In genomic region chr2:182952741-182953450, GRCh38 we compare ENCODE assay signal across 24 cellular contexts.
DNase-seq lines count a peak whose midpoint lies in the region; ATAC-seq and TF ChIP-seq lines count a peak whose summit lies in the region.
"Had no signal": no experiment of that assay in that cellular context is flagged by ENCODE, and none has a peak within 500 bp of the region (broad histone marks: within the 10 kb centered on the region; RNA-seq: fewer than 3 reads in every experiment).

No MANE protein-coding gene starts in this region.

- no peaks in the 10 kb centered on the region for H3K9me3 ChIP-seq in endodermal cell (ENCODE audit: control insufficient read depth, low read length)
- no peaks in the 10 kb centered on the region for H3K9me3 ChIP-seq in transverse colon
- H3K9me3 ChIP-seq: Caco-2, SK-N-SH had no signal

- TF ChIP-seq POLR2A in transverse colon (IDR thresholded peaks at IDR 0.05): no peak

- H3K9ac ChIP-seq in endodermal cell (ENCODE audit: extremely low read depth, low read length, poor library complexity, severe bottlenecking): no peak overlapping the region
- H3K9ac ChIP-seq: SK-N-SH had no signal

- in situ Hi-C loops in astrocyte of the cerebellum (cut with HindIII; ENCODE audit: low sequenced_read_pairs): no loop called here
- in situ Hi-C loops in transverse colon (cut with MboI; ENCODE audit: low pct_ligation_motif_present in 1 of 4, low pct_unique_long_range_greater_than_20kb in 1 of 4, low sequenced_read_pairs in 3 of 4): loop anchor here in 1 of 4 donors (25.0 kb wide), 1 partner anchor 166 kb away; no protein-coding TSS in a partner anchor

- H3K36me3 ChIP-seq in endodermal cell (ENCODE audit: control insufficient read depth, insufficient read depth, low read length): peaks cover 74% of the 10 kb centered on the region
- peaks cover 0 to 36% (median 4%) of the 10 kb centered on the region in 4 donors for H3K36me3 ChIP-seq in transverse colon

- no peaks in the 10 kb centered on the region for H3K27me3 ChIP-seq in endodermal cell (ENCODE audit: control insufficient read depth, insufficient read depth, low read length, poor library complexity, severe bottlenecking)
- no peaks in the 10 kb centered on the region for H3K27me3 ChIP-seq in transverse colon

- peaks cover 46% of the 10 kb centered on the region for H3K36me3 Mint-ChIP-seq in endodermal cell (ENCODE audit: low read depth)
- H3K36me3 Mint-ChIP-seq: activated naive CD4-positive, alpha-beta T cell treated with anti-CD3 and anti-CD28 coated beads, Interleukin-2, amount 10 ng/mL, durations not matched to agents 7 days and 5 days; natural killer cell had no signal

- peaks cover 19% of the 10 kb centered on the region for H3K4me1 Mint-ChIP-seq in endodermal cell
- H3K4me1 Mint-ChIP-seq: B cell, natural killer cell had no signal

- no peaks in the 10 kb centered on the region for H3K9me3 Mint-ChIP-seq in endodermal cell
- H3K9me3 Mint-ChIP-seq: activated naive CD4-positive, alpha-beta T cell treated with anti-CD3 and anti-CD28 coated beads, Interleukin-2, amount 10 ng/mL, durations not matched to agents 7 days and 5 days; effector memory CD8-positive, alpha-beta T cell; natural killer cell had no signal

- no peak for TF ChIP-seq EP300 in transverse colon (IDR thresholded peaks at IDR 0.05; ENCODE audit: low read depth)

- H3K27ac Mint-ChIP-seq in endodermal cell: no peak overlapping the region
- H3K27ac Mint-ChIP-seq: activated naive CD4-positive, alpha-beta T cell treated with anti-CD3 and anti-CD28 coated beads, Interleukin-2, amount 10 ng/mL, durations not matched to agents 7 days and 5 days; B cell; natural killer cell had no signal

- TF ChIP-seq CTCF in AG09309 (IDR thresholded peaks at IDR 0.05; ENCODE audit: control insufficient read depth, insufficient read depth, low read depth, low read length, missing control alignments) (no peak), astrocyte of the cerebellum (IDR thresholded peaks at IDR 0.05; ENCODE audit: low read depth, low read length, missing control alignments) (no peak), fibroblast of the aortic adventitia (IDR thresholded peaks at IDR 0.05; ENCODE audit: insufficient read depth, low read length) (no peak), endodermal cell (conservative IDR thresholded peaks at IDR 0.05) (no peak), transverse colon (IDR thresholded peaks at IDR 0.05) (no peak)

- no peak overlapping the region for H3K4me3 ChIP-seq in AG09309 (ENCODE audit: control insufficient read depth, low read depth, low read length)
- H3K4me3 ChIP-seq in astrocyte of the cerebellum (ENCODE audit: low read depth, low read length): no peak overlapping the region
- H3K4me3 ChIP-seq in fibroblast of the aortic adventitia (ENCODE audit: low read depth, low read length): no peak overlapping the region
- no peak overlapping the region for H3K4me3 ChIP-seq in endodermal cell (ENCODE audit: low read length)
- H3K4me3 ChIP-seq in transverse colon: no peak overlapping the region
- H3K4me3 ChIP-seq: lung had no signal

- WGBS in endodermal cell (ENCODE audit: insufficient coverage in 1 of 2, insufficient read length in 1 of 2), 2 experiments: 86 to 98% methylated on average over 2 to 5 of the region's 6 CpGs
- 94 to 96% methylated on average over 6 of the region's 6 CpGs for WGBS in transverse colon (ENCODE audit: low coverage in 1 of 2), 2 donors

- intact Hi-C loops in transverse colon (cut with DNase I; ENCODE audit: low total_unique reads): no loop called here

- no peak overlapping the region for H3K4me3 Mint-ChIP-seq in endodermal cell
- H3K4me3 Mint-ChIP-seq: activated naive CD4-positive, alpha-beta T cell treated with anti-CD3 and anti-CD28 coated beads, Interleukin-2, amount 10 ng/mL, durations not matched to agents 7 days and 5 days; B cell; effector memory CD8-positive, alpha-beta T cell; natural killer cell had no signal

- DNase-seq in AG09309 (ENCODE audit: low read depth) (peak; percentile 8), HS-5 (ENCODE audit: low read depth) (peak; percentile 48), astrocyte of the cerebellum (ENCODE audit: low read depth) (peak; percentile 13), fibroblast of the aortic adventitia (ENCODE audit: low read depth) (peak; percentile 35), NCI-H1694 treated with DMSO at 0.1 percent for 48 hours (lab: John Stamatoyannopoulos, UW) (no peak), endodermal cell (no peak), transverse colon (no peak)
- DNase-seq: activated CD4-positive, CD25-positive, alpha-beta regulatory T cell treated with anti-CD3 and anti-CD28 coated beads, Interleukin-2, amount 50 U/mL, for 72 hours; activated naive CD4-positive, alpha-beta T cell treated with anti-CD3 and anti-CD28 coated beads, Interleukin-2, amount 10 ng/mL, durations not matched to agents 7 days and 5 days; Caco-2; effector memory CD8-positive, alpha-beta T cell; GF-D8; MV-4-11; natural killer cell; NCI-H2081; NCI-H526; SK-N-SH; small intestine; stimulated activated CD4-positive, alpha-beta T cell treated with anti-CD3 and anti-CD28 coated beads, Interleukin-4, amount 100 ng/mL, for 24 hours; stimulated activated CD8-positive, alpha-beta memory T cell treated with anti-CD3 and anti-CD28 coated beads, Interleukin-4, amount 100 ng/mL, for 48 hours; T1000 had no signal

- no peak for ATAC-seq in GM21367 (IDR thresholded peaks at IDR 0.05; ENCODE audit: unreplicated experiment)
- ATAC-seq: effector memory CD8-positive, alpha-beta T cell; natural killer cell had no signal

- H3K27me3 Mint-ChIP-seq in endodermal cell (ENCODE audit: insufficient read depth): no peaks in the 10 kb centered on the region
- H3K27me3 Mint-ChIP-seq: activated naive CD4-positive, alpha-beta T cell treated with anti-CD3 and anti-CD28 coated beads, Interleukin-2, amount 10 ng/mL, durations not matched to agents 7 days and 5 days; B cell; effector memory CD8-positive, alpha-beta T cell had no signal

- H3K4me1 ChIP-seq in endodermal cell (ENCODE audit: control insufficient read depth, insufficient read depth, low read length) (peaks cover 10% of the 10 kb centered on the region), transverse colon (no peaks in the 10 kb centered on the region)
- H3K4me1 ChIP-seq: Caco-2 had no signal

- H3K27ac ChIP-seq in endodermal cell (ENCODE audit: low read depth, low read length) (no peak overlapping the region), transverse colon (no peak overlapping the region)

Comparison
In these comparisons a context has a peak if more than half of its experiments do, and no peak if none do; other contexts are left out.
1. DNase-seq: peak in AG09309 (single experiment), HS-5 (single experiment), astrocyte of the cerebellum (single experiment) and fibroblast of the aortic adventitia (single experiment); none in NCI-H1694 treated with DMSO at 0.1 percent for 48 hours (single experiment), endodermal cell (single experiment) and transverse colon (single experiment).